In the genomic region with DNA sequence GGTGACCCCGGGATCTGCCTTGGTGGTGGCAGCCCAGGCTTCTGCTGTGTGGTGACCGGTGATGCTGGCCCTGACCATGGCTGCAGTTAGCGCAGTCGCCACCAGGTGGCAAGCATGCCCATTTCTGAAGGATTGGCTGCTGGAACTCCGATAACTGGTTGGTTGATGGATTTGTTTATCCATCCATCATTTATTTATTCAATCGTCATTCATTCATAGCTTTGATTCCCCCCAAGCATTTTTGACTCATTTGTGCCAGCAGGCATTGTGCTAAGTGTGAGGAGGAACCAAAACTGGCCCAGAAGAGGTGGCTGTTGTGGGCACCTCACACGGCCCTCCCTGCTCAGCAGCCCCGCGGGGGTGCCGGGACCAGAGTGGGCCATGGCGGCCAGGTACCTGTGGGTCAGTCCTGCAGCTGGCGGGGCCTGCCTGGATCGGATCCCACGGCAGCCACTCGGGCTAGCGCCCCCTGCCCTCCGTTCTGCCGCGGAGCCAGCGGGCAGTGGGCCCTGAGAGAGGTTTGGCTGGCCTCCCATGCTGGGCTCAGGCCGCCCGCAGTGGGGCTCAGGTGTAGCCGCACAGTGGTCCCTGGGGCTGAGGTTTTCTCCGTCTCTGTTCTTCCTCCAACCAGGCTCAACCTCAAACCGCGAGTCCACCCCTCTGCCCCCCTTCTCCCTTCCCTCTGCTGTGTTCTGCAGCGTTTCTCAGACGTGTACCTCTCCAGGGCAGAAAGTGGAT, we compare ENCODE assay signal across 8 cellular contexts. TPM values are rescaled to one million over a fixed set of nuclear protein-coding genes. Genes with fewer than 3 reads are reported as not detected.
DNase-seq lines count a peak whose midpoint lies in the region; ATAC-seq and TF ChIP-seq lines count a peak whose summit lies in the region.

No MANE protein-coding gene starts in this region.

- no peaks in the 10 kb centered on the region for H3K9me2 ChIP-seq in Loucy (replicated peaks; ENCODE audit: low read depth, low read length)

- peak; percentile 93 for DNase-seq in ELF-1 (ENCODE audit: low read depth, low spot score)
- peak; percentile 46 to 74 (median 64) for DNase-seq in T-helper 1 cell
- peak; percentile 70 for DNase-seq in amniotic epithelial cell (ENCODE audit: low read depth)
- DNase-seq in right atrium auricular region (ENCODE audit: low spot score): peak; percentile 91
- DNase-seq in retina: peak; percentile 92
- DNase-seq in aorta: peak; percentile 88 to 96

- H3K9me3 ChIP-seq in Loucy (ENCODE audit: insufficient read depth, low read depth, low read length) (no peaks in the 10 kb centered on the region), right atrium auricular region (no peaks in the 10 kb centered on the region), aorta (ENCODE audit: control insufficient read depth, low read length) (no peaks in the 10 kb centered on the region)

- intact Hi-C loops in aorta (cut with DNase I): loop anchor here (1.0 to 2.0 kb wide), 3 partner anchors 30 to 62 kb away; a partner anchor contains a TSS

- H3K4me1 ChIP-seq in Loucy (ENCODE audit: insufficient read depth, low read length, poor library complexity, severe bottlenecking) (peaks cover 15% of the 10 kb centered on the region), right atrium auricular region (peaks cover 0 to 23% of the 10 kb centered on the region in 2 donors), aorta (ENCODE audit: control insufficient read depth in 1 of 2, insufficient read depth in 2 of 2, low read length in 2 of 2) (no peaks in the 10 kb centered on the region)

- TF ChIP-seq CTCF in Loucy (conservative IDR thresholded peaks at IDR 0.05; ENCODE audit: low read length) (peak; percentile 94), right atrium auricular region (IDR thresholded peaks at IDR 0.05) (peak; percentile 95 to 97)

- H3K79me2 ChIP-seq in Loucy (ENCODE audit: insufficient read depth, low read length): no peaks in the 10 kb centered on the region

- peak overlapping the region in 1 of 2 donors; percentile 33 for H3K27ac ChIP-seq in right atrium auricular region
- H3K27ac ChIP-seq in aorta (ENCODE audit: low read depth in 1 of 2, low read length in 2 of 2): peak overlapping the region; percentile 20 to 57

- peak overlapping the region; percentile 55 for H3K4me3 ChIP-seq in Loucy (ENCODE audit: low read length, poor library complexity, severe bottlenecking)
- H3K4me3 ChIP-seq in right atrium auricular region: peak overlapping the region in 1 of 2 donors; percentile 32
- peak overlapping the region; percentile 1 to 23 for H3K4me3 ChIP-seq in aorta (ENCODE audit: low read length in 2 of 2)

- H3K36me3 ChIP-seq in Loucy (ENCODE audit: insufficient read depth, low read length) (no peaks in the 10 kb centered on the region), right atrium auricular region (no peaks in the 10 kb centered on the region), aorta (ENCODE audit: control insufficient read depth in 1 of 2, insufficient read depth in 2 of 2, low read length in 1 of 2) (no peaks in the 10 kb centered on the region)

- peak overlapping the region; percentile 82 for H3K4me2 ChIP-seq in Loucy (ENCODE audit: low read depth, low read length, poor library complexity, severe bottlenecking)

- peak; percentile 90 for ATAC-seq in aorta (ENCODE audit: low FRiP score)
- ATAC-seq in HG02763 (IDR thresholded peaks at IDR 0.05; ENCODE audit: unreplicated experiment): no peak

- 0 to 1% methylated on average over 27 to 28 of the region's 28 CpGs for WGBS in aorta, 2 donors

- H3F3A ChIP-seq in Loucy (ENCODE audit: low read depth): peaks cover 14% of the 10 kb centered on the region

- H4K20me1 ChIP-seq in Loucy (ENCODE audit: insufficient read depth, low read length, poor library complexity, severe bottlenecking): no peaks in the 10 kb centered on the region

- no peak overlapping the region for H3K9ac ChIP-seq in Loucy (ENCODE audit: low read depth, low read length, poor library complexity, severe bottlenecking)

- H3K27me3 ChIP-seq in Loucy (ENCODE audit: insufficient read depth, low read length, poor library complexity, severe bottlenecking): no peaks in the 10 kb centered on the region
- H3K27me3 ChIP-seq in right atrium auricular region: no peaks in the 10 kb centered on the region
- H3K27me3 ChIP-seq in aorta (ENCODE audit: control insufficient read depth in 1 of 2, insufficient read depth in 2 of 2, low read length in 1 of 2): no peaks in the 10 kb centered on the region

- H2AFZ ChIP-seq in Loucy (ENCODE audit: low read length): peak overlapping the region; percentile 21; the same call in 1 of the 2 replicates

RNA-seq across cellular contexts. Expression of a gene that starts 28.8 kb away (rescaled TPM):
- total RNA-seq in right atrium auricular region (10 to 100 TPM; 29.5 to 61.8 TPM), aorta (100 to 1,000 TPM; 113 to 150 TPM)
- 100 to 1,000 TPM in 1 of 2 donors, 10 to 100 TPM in 1; 48.1 to 159 TPM for polyA plus RNA-seq in aorta

RNA-seq across cellular contexts. Expression of a gene that starts 32.0 kb away (rescaled TPM):
- total RNA-seq in right atrium auricular region (under 1 TPM in 1 of 2 donors, not detected in 1; 0.12 TPM), aorta (1 to 10 TPM in 1 of 2 donors, under 1 TPM in 1; 0.18 to 1.3 TPM)
- 1 to 10 TPM in 1 of 2 donors, under 1 TPM in 1; 0.41 to 1.0 TPM for polyA plus RNA-seq in aorta

RNA-seq across cellular contexts. Expression of a gene that starts 58.1 kb away (rescaled TPM):
- total RNA-seq in right atrium auricular region (under 1 TPM in 1 of 2 donors, not detected in 1; 0.71 TPM), aorta (under 1 TPM in 1 of 2 donors, not detected in 1; 0.39 TPM)
- polyA plus RNA-seq in aorta: under 1 TPM in 1 of 2 donors, not detected in 1; 0.50 TPM
